ENCODE assay signal across 23 cellular contexts in genomic region chr14:38663382-38663781, GRCh38.
"Had no signal": no experiment of that assay in that cellular context is flagged by ENCODE, and none has a peak within 500 bp of the region (broad histone marks: within the 10 kb centered on the region; RNA-seq: fewer than 3 reads in every experiment).

No MANE protein-coding gene starts in this region.

- H3K4me3 ChIP-seq: coronary artery, dorsolateral prefrontal cortex, esophagus muscularis mucosa, gastroesophageal sphincter, heart left ventricle, hepatocyte, left lung, lower lobe of right lung, mucosa of descending colon had no signal

- FAIRE-seq: colon, endothelial cell of umbilical vein, frontal cortex, kidney had no signal

- H3K4me1 ChIP-seq: esophagus muscularis mucosa, foreskin keratinocyte, gastroesophageal sphincter, heart left ventricle, left lung, lower lobe of right lung had no signal

- H3K27ac ChIP-seq: coronary artery, dorsolateral prefrontal cortex, esophagus muscularis mucosa, foreskin keratinocyte, gastroesophageal sphincter, heart left ventricle, hepatocyte, left lung, lower lobe of right lung had no signal

- H2AFZ ChIP-seq: hepatocyte had no signal

- H3K27me3 ChIP-seq: dorsolateral prefrontal cortex, esophagus muscularis mucosa, foreskin keratinocyte, gastroesophageal sphincter, heart left ventricle, hepatocyte, left lung had no signal

- ATAC-seq: foreskin keratinocyte, gastroesophageal sphincter, heart left ventricle, left colon, left ventricle myocardium superior, lower lobe of right lung, mucosa of descending colon had no signal

- H3K4me2 ChIP-seq: hepatocyte had no signal

- H3K36me3 ChIP-seq: esophagus muscularis mucosa, gastroesophageal sphincter, heart left ventricle, left lung, lower lobe of right lung had no signal

- H3K9me3 ChIP-seq: esophagus muscularis mucosa, gastroesophageal sphincter, heart left ventricle, left lung, lower lobe of right lung, mucosa of descending colon had no signal

- H3K79me2 ChIP-seq: hepatocyte had no signal

- DNase-seq: dermis blood vessel endothelial cell; dorsolateral prefrontal cortex; effector CD4-positive, alpha-beta T cell; effector memory CD4-positive, alpha-beta T cell; foreskin keratinocyte; heart left ventricle; hypothalamus; immature natural killer cell; kidney; kidney glomerular epithelial cell; left colon; left lung; left ventricle myocardium superior; lower lobe of right lung; mucosa of descending colon; naive B cell had no signal
